ENCODE assay signal across 8 cellular contexts in the genomic region with DNA sequence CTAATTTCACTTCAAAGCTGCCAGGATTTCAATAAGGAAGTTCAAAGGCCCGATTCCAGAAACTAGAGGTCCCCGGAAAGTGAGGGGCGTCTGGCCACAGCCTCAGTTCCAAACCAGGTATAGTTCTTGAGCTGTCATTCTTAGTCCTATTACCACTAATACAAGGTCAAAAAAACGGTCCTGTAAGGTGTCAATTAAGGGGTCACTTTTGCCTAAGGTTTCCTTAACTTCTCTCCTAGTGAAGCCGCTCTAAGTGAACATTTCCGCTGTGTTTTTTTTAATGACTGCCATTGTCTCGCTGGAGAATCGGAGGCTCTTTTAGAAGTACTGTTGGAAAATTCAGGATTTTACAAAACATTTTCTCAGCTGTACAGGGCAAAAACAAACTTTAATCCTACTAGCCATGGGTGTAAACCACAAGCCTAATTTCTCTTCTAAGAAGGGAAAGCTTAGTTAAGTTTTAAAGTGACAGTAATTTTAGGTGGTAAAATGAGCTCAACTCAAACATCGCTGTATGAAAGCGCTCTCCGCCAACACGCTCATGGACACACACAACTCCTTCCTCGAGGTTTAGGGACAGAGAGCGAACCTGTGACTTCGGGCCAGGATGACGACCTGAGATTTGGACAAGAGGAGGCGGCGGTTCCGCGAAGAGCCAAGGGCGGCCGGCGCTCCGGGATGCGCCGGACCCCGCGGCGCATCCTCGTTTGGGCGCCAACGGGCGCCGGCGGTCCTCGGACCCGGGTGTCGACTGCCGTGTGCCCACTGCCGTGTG.
DNase-seq lines count a peak whose midpoint lies in the region; ATAC-seq and TF ChIP-seq lines count a peak whose summit lies in the region.

No MANE protein-coding gene starts in this region.

- H3K4me3 Mint-ChIP-seq in activated B cell treated with CpG ODN at 0.5 μM for 24 hours: peak overlapping the region; percentile 82

- DNase-seq in GM12864 (ENCODE audit: low read depth) (no peak), HFF-Myc (ENCODE audit: extremely low read depth, low read depth) (no peak), activated B cell treated with CpG ODN at 0.5 μM for 24 hours (peak; percentile 12), fibroblast of villous mesenchyme (ENCODE audit: low read depth) (peak; percentile 58), putamen (ENCODE audit: low spot score) (peak; percentile 5), HT-29 (ENCODE audit: low spot score) (no peak), NCI-H2107 treated with DMSO at 0.1 percent for 48 hours (lab: John Stamatoyannopoulos, UW; ENCODE audit: unreplicated experiment) (no peak)

- H3K4me1 Mint-ChIP-seq in activated B cell treated with CpG ODN at 0.5 μM for 24 hours: peaks cover 13% of the 10 kb centered on the region

- H3K4me3 ChIP-seq in GM12864 (ENCODE audit: low read depth, low read length) (peak overlapping the region; percentile 33), HFF-Myc (replicated peaks; ENCODE audit: low read depth, low read length) (peak overlapping the region; percentile 86), fibroblast of villous mesenchyme (ENCODE audit: low read depth, low read length) (peak overlapping the region; percentile 84)

- POLR2A ChIA-PET in activated B cell treated with CpG ODN at 0.5 μM for 24 hours (lab: Charles Lee): no interaction called here

- ATAC-seq in activated B cell treated with CpG ODN at 0.5 μM for 24 hours (ENCODE audit: low read depth) (no peak), GM21360 (IDR thresholded peaks at IDR 0.05; ENCODE audit: unreplicated experiment) (no peak)

- peaks cover 28% of the 10 kb centered on the region for H3K27me3 Mint-ChIP-seq in activated B cell treated with CpG ODN at 0.5 μM for 24 hours

- TF ChIP-seq CTCF in GM12864 (IDR thresholded peaks at IDR 0.05; ENCODE audit: low read depth, low read length, missing control alignments) (no peak), HFF-Myc (IDR thresholded peaks at IDR 0.05; ENCODE audit: low read depth, low read length, missing control alignments) (no peak), activated B cell treated with CpG ODN at 0.5 μM for 24 hours (IDR thresholded peaks at IDR 0.05) (no peak), fibroblast of villous mesenchyme (IDR thresholded peaks at IDR 0.05; ENCODE audit: insufficient read depth, low read depth, low read length) (no peak)

- no peaks in the 10 kb centered on the region for H3K9me3 Mint-ChIP-seq in activated B cell treated with CpG ODN at 0.5 μM for 24 hours

- H3K36me3 Mint-ChIP-seq in activated B cell treated with CpG ODN at 0.5 μM for 24 hours (ENCODE audit: low read depth): no peaks in the 10 kb centered on the region

- CTCF ChIA-PET in activated B cell treated with CpG ODN at 0.5 μM for 24 hours (lab: Charles Lee): interaction anchor here (1.6 kb wide), 1 partner anchor 163 kb away, joined by 4 read pairs; no protein-coding TSS in a partner anchor

- intact Hi-C loops in activated B cell treated with CpG ODN at 0.5 μM for 24 hours (cut with micrococcal nuclease): loop anchor here (5.0 kb wide), 1 partner anchor 47 kb away; no protein-coding TSS in a partner anchor

- no peak overlapping the region for H3K27ac Mint-ChIP-seq in activated B cell treated with CpG ODN at 0.5 μM for 24 hours

Comparison
In these comparisons a context has a peak if more than half of its experiments do, and no peak if none do; other contexts are left out.
1. DNase-seq: peak in activated B cell treated with CpG ODN at 0.5 μM for 24 hours (single experiment), fibroblast of villous mesenchyme (single experiment) and putamen (single experiment); none in GM12864 (single experiment), HFF-Myc (single experiment), HT-29 (single experiment) and NCI-H2107 treated with DMSO at 0.1 percent for 48 hours (single experiment).
2. H3K4me3 ChIP-seq: peak in every context shown above with its lines; median percentile 86 in HFF-Myc; 84 in fibroblast of villous mesenchyme; 33 in GM12864.